In the genomic region with DNA sequence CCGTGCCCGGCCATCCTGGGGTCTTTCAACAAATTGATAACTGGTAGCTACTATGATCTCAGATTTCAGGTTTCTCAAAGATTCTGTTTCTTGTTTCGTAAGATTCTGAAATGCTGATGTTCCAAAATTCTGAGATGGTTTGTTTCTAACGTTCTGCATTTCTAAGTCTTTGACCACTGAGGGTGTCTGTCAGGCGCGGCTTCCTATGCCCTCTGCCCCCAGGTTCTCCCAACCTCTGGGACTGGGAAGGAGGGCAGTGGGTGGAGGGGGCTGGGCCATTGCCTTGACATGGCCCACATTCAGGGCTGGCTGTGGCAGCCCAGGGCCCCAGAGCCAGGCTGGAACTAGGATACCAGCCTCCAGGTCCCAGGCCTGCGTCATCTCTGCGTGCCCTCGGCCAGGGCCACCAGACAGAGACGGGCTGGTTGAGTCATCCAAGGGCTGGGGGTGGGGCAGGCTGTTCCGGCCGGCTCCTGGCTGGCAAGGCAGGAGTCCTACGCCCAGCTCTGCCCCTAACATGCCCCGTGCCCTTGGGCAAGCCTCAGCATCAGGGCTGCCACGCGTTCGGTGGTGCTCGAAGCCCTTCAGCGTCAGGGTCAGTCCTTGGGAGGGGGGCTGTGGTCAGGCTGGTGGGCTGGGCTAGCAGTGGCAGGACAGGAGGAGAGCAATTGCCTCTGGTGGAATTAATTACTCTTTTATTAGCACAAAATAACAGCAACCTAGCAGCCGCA, we compare ENCODE assay signal across 8 cellular contexts. TPM values are rescaled to one million over a fixed set of nuclear protein-coding genes. Genes with fewer than 3 reads are reported as not detected.
DNase-seq lines count a peak whose midpoint lies in the region; ATAC-seq and TF ChIP-seq lines count a peak whose summit lies in the region.

No MANE protein-coding gene starts in this region.

- H3K27ac Mint-ChIP-seq in Calu3 (ENCODE audit: unreplicated experiment) (peak overlapping the region; percentile 91), chondrocyte (ENCODE audit: unreplicated experiment) (peak overlapping the region; percentile 75)

- CTCF ChIA-PET in Calu3 (lab: Charles Lee): no interaction called here

- intact Hi-C loops in Calu3 (cut with micrococcal nuclease; ENCODE audit: unreplicated experiment): no loop called here

- H3K4me1 Mint-ChIP-seq in Calu3 (ENCODE audit: low read depth, unreplicated experiment) (peaks cover 35% of the 10 kb centered on the region), chondrocyte (ENCODE audit: low read depth) (peaks cover 26% of the 10 kb centered on the region)

- ATAC-seq in GM18858 (IDR thresholded peaks at IDR 0.05; ENCODE audit: unreplicated experiment): no peak

- H3K4me3 Mint-ChIP-seq in Calu3 (ENCODE audit: low read depth, unreplicated experiment) (peak overlapping the region; percentile 94), chondrocyte (ENCODE audit: unreplicated experiment) (peak overlapping the region; percentile 72)

- no TSS peak for BruUV-seq in Calu3 (replicated peaks; lab: Mats Ljungman, UMichigan)

- H3K36me3 Mint-ChIP-seq in Calu3 (ENCODE audit: insufficient read depth, unreplicated experiment): peaks cover 59% of the 10 kb centered on the region
- H3K36me3 Mint-ChIP-seq in chondrocyte (ENCODE audit: low read depth): no peaks in the 10 kb centered on the region

- H3K9me3 Mint-ChIP-seq in Calu3 (ENCODE audit: low read depth, unreplicated experiment): no peaks in the 10 kb centered on the region
- H3K9me3 Mint-ChIP-seq in chondrocyte (ENCODE audit: low read depth): no peaks in the 10 kb centered on the region

- no peaks in the 10 kb centered on the region for H3K27me3 Mint-ChIP-seq in Calu3 (ENCODE audit: unreplicated experiment)
- no peaks in the 10 kb centered on the region for H3K27me3 Mint-ChIP-seq in chondrocyte (ENCODE audit: low read depth)

- TF ChIP-seq CTCF in Calu3 (IDR thresholded peaks at IDR 0.05; ENCODE audit: unreplicated experiment): no peak
- no peak for TF ChIP-seq CTCF in chondrocyte (IDR thresholded peaks at IDR 0.05)

- DNase-seq in Calu3 (peak; percentile 89), NCI-H460 (ENCODE audit: extremely low read depth, low read depth) (peak; percentile 87), chondrocyte (ENCODE audit: low spot score) (no peak), medulla oblongata (ENCODE audit: extremely low spot score) (peak; percentile 52), ureter (ENCODE audit: low spot score) (peak; percentile 86), cerebellar cortex (ENCODE audit: low spot score) (no peak), SK-N-DZ (ENCODE audit: low spot score) (no peak)

RNA-seq across cellular contexts. Expression of a gene that starts 5.2 kb away (rescaled TPM):
- 31.9 and 33.2 TPM in 2 replicates for total RNA-seq in Calu3 (2022)
- total RNA-seq in NCI-H460 (2014; rRNA removed; shearing (Covaris generic)): 7.4 and 19.9 TPM in 2 replicates
- 126 and 260 TPM in 2 replicates for polyA plus RNA-seq in NCI-H460 (2014; cell fraction: nucleus; rRNA removed)
- total RNA-seq in chondrocyte: 50.9 to 62.4 TPM (median 57.1 TPM) in 3 replicates
- 134 TPM for total RNA-seq in ureter
- 41.5 and 105 TPM in 2 replicates for polyA plus RNA-seq in SK-N-DZ (2014; cell fraction: cytosol; rRNA removed)
- 31.5 and 76.6 TPM in 2 replicates for polyA plus RNA-seq in SK-N-DZ (2014; cell fraction: nucleus; rRNA removed)

RNA-seq across cellular contexts. Expression of a gene that starts 8.7 kb away (rescaled TPM):
- 24.8 and 25.4 TPM in 2 replicates for total RNA-seq in Calu3 (2022)
- 3.2 and 4.1 TPM in 2 replicates for total RNA-seq in NCI-H460 (2014; rRNA removed; shearing (Covaris generic))
- polyA plus RNA-seq in NCI-H460 (2014; cell fraction: nucleus; rRNA removed): 4.5 and 11.5 TPM in 2 replicates
- total RNA-seq in chondrocyte: not detected in 3 replicates
- 2.8 TPM for total RNA-seq in ureter
- not detected in 2 replicates for polyA plus RNA-seq in SK-N-DZ (2014; cell fraction: cytosol; rRNA removed)
- polyA plus RNA-seq in SK-N-DZ (2014; cell fraction: nucleus; rRNA removed): not detected in 2 replicates

RNA-seq across cellular contexts. Expression of a gene that starts 11.3 kb away (rescaled TPM):
- total RNA-seq in Calu3 (2022): not detected in 2 replicates
- not detected in 2 replicates for total RNA-seq in NCI-H460 (2014; rRNA removed; shearing (Covaris generic))
- not detected in 2 replicates for polyA plus RNA-seq in NCI-H460 (2014; cell fraction: nucleus; rRNA removed)
- not detected in 3 replicates for total RNA-seq in chondrocyte
- not detected for total RNA-seq in ureter
- not detected in 2 replicates for polyA plus RNA-seq in SK-N-DZ (2014; cell fraction: cytosol; rRNA removed)
- not detected in 2 replicates for polyA plus RNA-seq in SK-N-DZ (2014; cell fraction: nucleus; rRNA removed)

RNA-seq across cellular contexts. Expression of a gene that starts 19.0 kb away (rescaled TPM):
- 44.0 and 48.4 TPM in 2 replicates for total RNA-seq in Calu3 (2022)
- 49.2 and 49.5 TPM in 2 replicates for total RNA-seq in NCI-H460 (2014; rRNA removed; shearing (Covaris generic))
- polyA plus RNA-seq in NCI-H460 (2014; cell fraction: nucleus; rRNA removed): 77.5 and 83.7 TPM in 2 replicates
- total RNA-seq in chondrocyte: 53.6 to 58.8 TPM (median 54.3 TPM) in 3 replicates
- 46.8 TPM for total RNA-seq in ureter
- 129 and 147 TPM in 2 replicates for polyA plus RNA-seq in SK-N-DZ (2014; cell fraction: cytosol; rRNA removed)
- 65.6 and 94.1 TPM in 2 replicates for polyA plus RNA-seq in SK-N-DZ (2014; cell fraction: nucleus; rRNA removed)

RNA-seq across cellular contexts. Expression of a gene that starts 20.6 kb away (rescaled TPM):
- 103 and 116 TPM in 2 replicates for total RNA-seq in Calu3 (2022)
- total RNA-seq in NCI-H460 (2014; rRNA removed; shearing (Covaris generic)): 29.2 and 33.0 TPM in 2 replicates
- polyA plus RNA-seq in NCI-H460 (2014; cell fraction: nucleus; rRNA removed): 56.1 and 72.1 TPM in 2 replicates
- total RNA-seq in chondrocyte: 74.7 to 80.9 TPM (median 80.1 TPM) in 3 replicates
- 101 TPM for total RNA-seq in ureter
- 48.5 and 52.3 TPM in 2 replicates for polyA plus RNA-seq in SK-N-DZ (2014; cell fraction: cytosol; rRNA removed)
- 71.9 and 84.5 TPM in 2 replicates for polyA plus RNA-seq in SK-N-DZ (2014; cell fraction: nucleus; rRNA removed)

Comparison
In these comparisons a context has a peak if more than half of its experiments do, and no peak if none do; other contexts are left out.
1. DNase-seq: peak in Calu3 (single experiment), NCI-H460 (single experiment), medulla oblongata (single experiment) and ureter (single experiment); none in chondrocyte (single experiment), cerebellar cortex (single experiment) and SK-N-DZ (single experiment).